ENCODE assay signal across 19 cellular contexts in genomic region chr19:5075603-5076002, GRCh38.
DNase-seq lines count a peak whose midpoint lies in the region; ATAC-seq and TF ChIP-seq lines count a peak whose summit lies in the region.
"Had no signal": no experiment of that assay in that cellular context is flagged by ENCODE, and none has a peak within 500 bp of the region (broad histone marks: within the 10 kb centered on the region; RNA-seq: fewer than 3 reads in every experiment).

No MANE protein-coding gene starts in this region.

- peaks cover 42% of the 10 kb centered on the region for H3K4me1 Mint-ChIP-seq in activated CD8-positive, alpha-beta memory T cell treated with anti-CD3 and anti-CD28 coated beads, Interleukin-2, amount 10 ng/mL, durations not matched to agents 7 days and 5 days
- peaks cover 0 to 20% (median 3%) of the 10 kb centered on the region in 7 donors for H3K4me1 Mint-ChIP-seq in naive thymus-derived CD4-positive, alpha-beta T cell
- H3K4me1 Mint-ChIP-seq: neural crest cell had no signal

- peaks cover 99% of the 10 kb centered on the region for H4K20me1 ChIP-seq in BLaER1
- no peaks in the 10 kb centered on the region for H4K20me1 ChIP-seq in mammary epithelial cell (ENCODE audit: insufficient read depth, low read length)

- intact Hi-C loops in naive thymus-derived CD4-positive, alpha-beta T cell (cut with micrococcal nuclease) = no loop called here
- intact Hi-C loops in mammary epithelial cell (cut with micrococcal nuclease) = no loop called here

- TF ChIP-seq CTCF in mammary epithelial cell (conservative IDR thresholded peaks at IDR 0.05 in 1 of 2, IDR thresholded peaks at IDR 0.05 in 1 of 2; ENCODE audit: extremely low read depth in 1 of 2, insufficient read depth in 1 of 2, low read depth in 1 of 2, low read length in 2 of 2) = no peak

- H3K9me3 ChIP-seq in BLaER1 (no peaks in the 10 kb centered on the region), mammary epithelial cell (replicated peaks; ENCODE audit: insufficient read depth, low read length) (no peaks in the 10 kb centered on the region)
- H3K9me3 ChIP-seq in naive thymus-derived CD4-positive, alpha-beta T cell (ENCODE audit: control insufficient read depth in 2 of 3, low read length in 3 of 3) = no peaks in the 10 kb centered on the region
- H3K9me3 ChIP-seq: spleen had no signal

- no peak overlapping the region for H2AFZ ChIP-seq in mammary epithelial cell (ENCODE audit: low read depth, low read length)

- no peaks in the 10 kb centered on the region for H3K79me2 ChIP-seq in mammary epithelial cell (ENCODE audit: insufficient read depth, low read length)

- no peaks in the 10 kb centered on the region for H3K27me3 Mint-ChIP-seq in activated CD8-positive, alpha-beta memory T cell treated with anti-CD3 and anti-CD28 coated beads, Interleukin-2, amount 10 ng/mL, durations not matched to agents 7 days and 5 days
- no peaks in the 10 kb centered on the region for H3K27me3 Mint-ChIP-seq in naive thymus-derived CD4-positive, alpha-beta T cell

- H3K4me3 ChIP-seq in BLaER1 (no peak overlapping the region), mammary epithelial cell (replicated peaks in 1 of 3; ENCODE audit: insufficient read depth in 1 of 3, low read depth in 2 of 3, low read length in 3 of 3) (no peak overlapping the region)
- no peak overlapping the region for H3K4me3 ChIP-seq in naive thymus-derived CD4-positive, alpha-beta T cell (ENCODE audit: low read length)
- H3K4me3 ChIP-seq: K562, spleen had no signal

- DNase-seq in GDM1 (lab: John Stamatoyannopoulos, UW) = peak; percentile 40
- DNase-seq in activated CD8-positive, alpha-beta memory T cell treated with anti-CD3 and anti-CD28 coated beads, Interleukin-2, amount 10 ng/mL, durations not matched to agents 7 days and 5 days = peak; percentile 78
- DNase-seq in naive thymus-derived CD4-positive, alpha-beta T cell = no peak
- no peak for DNase-seq in NCI-H2029 treated with DMSO at 0.1 percent for 48 hours (lab: John Stamatoyannopoulos, UW)
- no peak for DNase-seq in mammary epithelial cell
- DNase-seq: activated CD4-positive, alpha-beta T cell treated with anti-CD3 and anti-CD28 coated beads for 4 hours; DMS79 treated with DMSO at 0.1 percent for 48 hours; HFFc6; NCI-H1105; NCI-H524 treated with DMSO at 0.1 percent for 48 hours; spleen; stimulated activated CD4-positive, alpha-beta T cell treated with anti-CD3 and anti-CD28 coated beads, Interleukin-4, amount 100 ng/mL, for 4 hours; SW 1271 had no signal

- dilution Hi-C loops in mammary epithelial cell (cut with HindIII; ENCODE audit: low sequenced_read_pairs) = loop anchor here (5.0 kb wide), 1 partner anchor 57 kb away; no protein-coding TSS in a partner anchor

- peak overlapping the region; percentile 63 for H3K27ac Mint-ChIP-seq in activated CD8-positive, alpha-beta memory T cell treated with anti-CD3 and anti-CD28 coated beads, Interleukin-2, amount 10 ng/mL, durations not matched to agents 7 days and 5 days
- H3K27ac Mint-ChIP-seq in naive thymus-derived CD4-positive, alpha-beta T cell = no peak overlapping the region
- H3K27ac Mint-ChIP-seq: HFFc6, mesothelial cell of epicardium had no signal

- WGBS in mammary epithelial cell (ENCODE audit: low coverage, missing lambda C conversion rate) = 100% methylated on average over 9 of the region's 12 CpGs

- H3K27ac ChIP-seq in BLaER1 (no peak overlapping the region), mammary epithelial cell (ENCODE audit: insufficient read depth, low read depth, low read length) (no peak overlapping the region)
- no peak overlapping the region for H3K27ac ChIP-seq in naive thymus-derived CD4-positive, alpha-beta T cell (ENCODE audit: low read depth, low read length)

- in situ Hi-C loops in mammary epithelial cell (cut with MboI; ENCODE audit: low sequenced_read_pairs in 2 of 2) = no loop called here

- CTCF ChIA-PET in activated CD8-positive, alpha-beta memory T cell treated with anti-CD3 and anti-CD28 coated beads, Interleukin-2, amount 10 ng/mL, durations not matched to agents 7 days and 5 days (lab: Charles Lee) = interaction anchor here (1.4 to 1.8 kb wide), 2 partner anchors 11 to 12 kb away, joined by 3 to 4 read pairs; no protein-coding TSS in a partner anchor
- CTCF ChIA-PET in naive thymus-derived CD4-positive, alpha-beta T cell (lab: Charles Lee) = no interaction called here
- CTCF ChIA-PET in mammary epithelial cell (lab: Charles Lee; ENCODE audit: low non-redundant PET) = no interaction called here

- no peaks in the 10 kb centered on the region for H3K9me3 Mint-ChIP-seq in activated CD8-positive, alpha-beta memory T cell treated with anti-CD3 and anti-CD28 coated beads, Interleukin-2, amount 10 ng/mL, durations not matched to agents 7 days and 5 days (ENCODE audit: low read depth)
- no peaks in the 10 kb centered on the region for H3K9me3 Mint-ChIP-seq in naive thymus-derived CD4-positive, alpha-beta T cell
- H3K9me3 Mint-ChIP-seq: HFFc6, mesothelial cell of epicardium, neural crest cell had no signal

- ATAC-seq in activated CD8-positive, alpha-beta memory T cell treated with anti-CD3 and anti-CD28 coated beads, Interleukin-2, amount 10 ng/mL, durations not matched to agents 7 days and 5 days = peak; percentile 81
- peak; percentile 57 for ATAC-seq in naive thymus-derived CD4-positive, alpha-beta T cell
- no peak for ATAC-seq in HG02973 (IDR thresholded peaks at IDR 0.05; ENCODE audit: unreplicated experiment)
- ATAC-seq in GM21576 (IDR thresholded peaks at IDR 0.05; ENCODE audit: unreplicated experiment) = no peak
- ATAC-seq: K562 had no signal

- H3K27me3 ChIP-seq in BLaER1 = peaks cover 15% of the 10 kb centered on the region
- no peaks in the 10 kb centered on the region for H3K27me3 ChIP-seq in naive thymus-derived CD4-positive, alpha-beta T cell (ENCODE audit: control insufficient read depth in 2 of 2, insufficient read depth in 2 of 2, low read length in 2 of 2)
- no peaks in the 10 kb centered on the region for H3K27me3 ChIP-seq in mammary epithelial cell (ENCODE audit: insufficient read depth, low read length)
- H3K27me3 ChIP-seq: spleen had no signal

- peak overlapping the region; percentile 89; the same call in 1 of the 2 replicates for H3K4me2 ChIP-seq in BLaER1
- H3K4me2 ChIP-seq in mammary epithelial cell (ENCODE audit: insufficient read depth, low read depth, low read length) = no peak overlapping the region

- H3K36me3 ChIP-seq in BLaER1 (peaks cover 68% of the 10 kb centered on the region), mammary epithelial cell (ENCODE audit: insufficient read depth, low read length) (peaks cover 4% of the 10 kb centered on the region)
- H3K36me3 ChIP-seq in naive thymus-derived CD4-positive, alpha-beta T cell (ENCODE audit: control insufficient read depth in 2 of 3, insufficient read depth in 3 of 3, low read length in 3 of 3) = peaks cover 0 to 65% (median 0%) of the 10 kb centered on the region in 3 experiments

- no peak overlapping the region for H3K9ac ChIP-seq in BLaER1
- no peak overlapping the region for H3K9ac ChIP-seq in mammary epithelial cell (ENCODE audit: insufficient read depth, low read length)

- H3K36me3 Mint-ChIP-seq in activated CD8-positive, alpha-beta memory T cell treated with anti-CD3 and anti-CD28 coated beads, Interleukin-2, amount 10 ng/mL, durations not matched to agents 7 days and 5 days = no peaks in the 10 kb centered on the region
- H3K36me3 Mint-ChIP-seq in naive thymus-derived CD4-positive, alpha-beta T cell = peaks cover 0 to 30% (median 13%) of the 10 kb centered on the region in 5 donors

- POLR2A ChIA-PET in naive thymus-derived CD4-positive, alpha-beta T cell (lab: Charles Lee) = no interaction called here

- no peak overlapping the region for H3K4me3 Mint-ChIP-seq in activated CD8-positive, alpha-beta memory T cell treated with anti-CD3 and anti-CD28 coated beads, Interleukin-2, amount 10 ng/mL, durations not matched to agents 7 days and 5 days
- H3K4me3 Mint-ChIP-seq in naive thymus-derived CD4-positive, alpha-beta T cell = no peak overlapping the region
- H3K4me3 Mint-ChIP-seq: HFFc6, mesothelial cell of epicardium, neural crest cell had no signal

- BruUV-seq in mammary epithelial cell (replicated peaks; lab: Mats Ljungman, UMichigan) = no TSS peak

- peaks cover 90% of the 10 kb centered on the region for H3K4me1 ChIP-seq in BLaER1
- peaks cover 0 to 4% of the 10 kb centered on the region in 2 donors for H3K4me1 ChIP-seq in naive thymus-derived CD4-positive, alpha-beta T cell (ENCODE audit: control insufficient read depth in 2 of 2, insufficient read depth in 2 of 2, low read length in 2 of 2)
- no peaks in the 10 kb centered on the region for H3K4me1 ChIP-seq in mammary epithelial cell (ENCODE audit: insufficient read depth, low read length)

Comparison
In these comparisons a context has a peak if more than half of its experiments do, and no peak if none do; other contexts are left out.
1. DNase-seq: peak in GDM1 (single experiment) and activated CD8-positive, alpha-beta memory T cell treated with anti-CD3 and anti-CD28 coated beads, Interleukin-2, amount 10 ng/mL, durations not matched to agents 7 days and 5 days (single experiment); none in naive thymus-derived CD4-positive, alpha-beta T cell (0 of 9), NCI-H2029 treated with DMSO at 0.1 percent for 48 hours (single experiment) and mammary epithelial cell (single experiment).
2. ATAC-seq: peak in activated CD8-positive, alpha-beta memory T cell treated with anti-CD3 and anti-CD28 coated beads, Interleukin-2, amount 10 ng/mL, durations not matched to agents 7 days and 5 days (single experiment) and naive thymus-derived CD4-positive, alpha-beta T cell (single experiment); none in HG02973 (single experiment) and GM21576 (single experiment).